ENCODE assay signal across 8 cellular contexts in genomic region chr19:17996826-17997316, GRCh38. TPM values are rescaled to one million over a fixed set of nuclear protein-coding genes. Genes with fewer than 3 reads are reported as not detected.
DNase-seq lines count a peak whose midpoint lies in the region; ATAC-seq lines count a peak whose summit lies in the region.

No MANE protein-coding gene starts in this region.

- intact Hi-C loops in cardiac septum (cut with DNase I), result loop anchor here (1.0 to 2.0 kb wide), 3 partner anchors 50 to 138 kb away; partner anchors contain the start of gene RPL18A

- H3K4me1 Mint-ChIP-seq in T-cell, result peaks cover 16 to 25% (median 24%) of the 10 kb centered on the region in 3 donors
- H3K4me1 Mint-ChIP-seq in activated naive CD8-positive, alpha-beta T cell treated with anti-CD3 and anti-CD28 coated beads, Interleukin-2, amount 10 ng/mL, durations not matched to agents 7 days and 5 days, result peaks cover 7% of the 10 kb centered on the region

- H3K4me3 Mint-ChIP-seq in T-cell, result no peak overlapping the region
- no peak overlapping the region for H3K4me3 Mint-ChIP-seq in activated naive CD8-positive, alpha-beta T cell treated with anti-CD3 and anti-CD28 coated beads, Interleukin-2, amount 10 ng/mL, durations not matched to agents 7 days and 5 days

- H3K9me3 Mint-ChIP-seq in T-cell, result no peaks in the 10 kb centered on the region
- no peaks in the 10 kb centered on the region for H3K9me3 Mint-ChIP-seq in activated naive CD8-positive, alpha-beta T cell treated with anti-CD3 and anti-CD28 coated beads, Interleukin-2, amount 10 ng/mL, durations not matched to agents 7 days and 5 days

- H3K36me3 Mint-ChIP-seq in T-cell, result no peaks in the 10 kb centered on the region
- peaks cover 2% of the 10 kb centered on the region for H3K36me3 Mint-ChIP-seq in activated naive CD8-positive, alpha-beta T cell treated with anti-CD3 and anti-CD28 coated beads, Interleukin-2, amount 10 ng/mL, durations not matched to agents 7 days and 5 days

- no peak overlapping the region for H3K27ac Mint-ChIP-seq in T-cell
- H3K27ac Mint-ChIP-seq in activated naive CD8-positive, alpha-beta T cell treated with anti-CD3 and anti-CD28 coated beads, Interleukin-2, amount 10 ng/mL, durations not matched to agents 7 days and 5 days, result no peak overlapping the region

- DNase-seq in A172 (ENCODE audit: low spot score) (peak; percentile 69), NCI-H1048 (lab: John Stamatoyannopoulos, UW) (peak; percentile 59), T-cell (peak; percentile 57 to 90 (median 80)), cardiac septum (ENCODE audit: low spot score) (peak; percentile 94), retina (peak; percentile 92)
- peak; percentile 91 for DNase-seq in activated naive CD8-positive, alpha-beta T cell treated with anti-CD3 and anti-CD28 coated beads, Interleukin-2, amount 10 ng/mL, durations not matched to agents 7 days and 5 days

- POLR2A ChIA-PET in T-cell (lab: Charles Lee), result interaction anchor here in 1 of 2 donors (1.2 kb wide), 1 partner anchor 59 kb away, joined by 6 read pairs; no protein-coding TSS in a partner anchor
- POLR2A ChIA-PET in activated naive CD8-positive, alpha-beta T cell treated with anti-CD3 and anti-CD28 coated beads, Interleukin-2, amount 10 ng/mL, durations not matched to agents 7 days and 5 days (lab: Charles Lee), result interaction anchor here (0.9 to 2.8 kb wide), 2 partner anchors 51 to 59 kb away, joined by 5 to 9 read pairs; no protein-coding TSS in a partner anchor

- H3K27me3 Mint-ChIP-seq in T-cell, result no peaks in the 10 kb centered on the region
- peaks cover 9% of the 10 kb centered on the region for H3K27me3 Mint-ChIP-seq in activated naive CD8-positive, alpha-beta T cell treated with anti-CD3 and anti-CD28 coated beads, Interleukin-2, amount 10 ng/mL, durations not matched to agents 7 days and 5 days

- CTCF ChIA-PET in T-cell (lab: Charles Lee), result interaction anchor here (1.1 to 5.5 kb wide), 4 partner anchors 49 to 137 kb away, joined by 3 to 43 read pairs (median 15); partner anchors contain the start of gene RPL18A (in 1 of the 2)

- ATAC-seq in GM18498 (IDR thresholded peaks at IDR 0.05; ENCODE audit: unreplicated experiment), result peak; percentile 50
- peak; percentile 21 to 40 (median 30) for ATAC-seq in T-cell (replicated peaks in 1 of 4)
- peak; percentile 48 for ATAC-seq in activated naive CD8-positive, alpha-beta T cell treated with anti-CD3 and anti-CD28 coated beads, Interleukin-2, amount 10 ng/mL, durations not matched to agents 7 days and 5 days (ENCODE audit: low read depth)
- ATAC-seq in HG03025 (IDR thresholded peaks at IDR 0.05; ENCODE audit: low FRiP score, unreplicated experiment), result no peak

RNA-seq across cellular contexts. Expression of gene ARRDC2, which starts 11.1 kb away (rescaled TPM):
- 7.4 and 12.2 TPM in 2 replicates for total RNA-seq in A172 (2014; rRNA removed; shearing (Covaris generic))
- 100 to 1,000 TPM; 163 to 195 (median 188) TPM for total RNA-seq in T-cell
- 10 to 100 TPM; 66.5 to 71.2 TPM for total RNA-seq in activated naive CD8-positive, alpha-beta T cell treated with anti-CD3 and anti-CD28 coated beads, Interleukin-2, amount 10 ng/mL, durations not matched to agents 7 days and 5 days
- total RNA-seq in cardiac septum, result 9.2 TPM

RNA-seq across cellular contexts. Expression of gene KCNN1, which starts 30.0 kb away (rescaled TPM):
- total RNA-seq in A172 (2014; rRNA removed; shearing (Covaris generic)), result 0.14 TPM in 1 of 2 replicates, not detected in the other
- total RNA-seq in T-cell (not detected), cardiac septum (0.19 TPM)
- not detected for total RNA-seq in activated naive CD8-positive, alpha-beta T cell treated with anti-CD3 and anti-CD28 coated beads, Interleukin-2, amount 10 ng/mL, durations not matched to agents 7 days and 5 days
